ENCODE assay signal across 1 cellular context in genomic region chr10:60649485-60650271, GRCh38.
TF ChIP-seq lines count a peak whose summit lies in the region.

No MANE protein-coding gene starts in this region.

TF ChIP-seq in IMR-90, 13 proteins besides CTCF, POLR2A, EP300 and RAD21 (continued from another document):
- TF ChIP-seq MXI1 (IDR thresholded peaks at IDR 0.05; ENCODE audit: borderline replicate concordance, low read depth, low read length) = no peak
- no peak for TF ChIP-seq CEBPB (IDR thresholded peaks at IDR 0.05; ENCODE audit: low read depth, low read length)
